Comparison of ENCODE assay signal across 18 cellular contexts in genomic region chr11:80849253-80849652, GRCh38.
A peak's percentile ranks its signal among the peaks of the same experiment; 100 is the strongest.
DNase-seq lines count a peak whose midpoint lies in the region; ATAC-seq and TF ChIP-seq lines count a peak whose summit lies in the region.
"Had no signal": no experiment of that assay in that cellular context is flagged by ENCODE, and none has a peak within 500 bp of the region (broad histone marks: within the 10 kb centered on the region; RNA-seq: fewer than 3 reads in every experiment).

No MANE protein-coding gene starts in this region.

- H3K27me3 ChIP-seq in right cardiac atrium (ENCODE audit: control insufficient read depth, insufficient read depth) = no peaks in the 10 kb centered on the region
- H3K27me3 ChIP-seq: suprapubic skin had no signal

- no peaks in the 10 kb centered on the region for H3K9me3 ChIP-seq in right cardiac atrium (ENCODE audit: control insufficient read depth, low read length)
- H3K9me3 ChIP-seq: suprapubic skin had no signal

- H3K4me3 Mint-ChIP-seq in nephron progenitor cell = no peak overlapping the region
- H3K4me3 Mint-ChIP-seq: activated naive CD4-positive, alpha-beta T cell treated with anti-CD3 and anti-CD28 coated beads, Interleukin-2, amount 10 ng/mL, durations not matched to agents 7 days and 5 days; mesothelial cell of epicardium had no signal

- H3K4me3 ChIP-seq in right cardiac atrium (ENCODE audit: low read length) = no peak overlapping the region
- H3K4me3 ChIP-seq: suprapubic skin had no signal

- DNase-seq in H4 (ENCODE audit: low spot score) (peak; percentile 4), nephron progenitor cell (no peak), cardiac septum (ENCODE audit: low spot score) (no peak), EL (no peak), right cardiac atrium (no peak), midbrain (lab: John Stamatoyannopoulos, UW) (no peak)
- DNase-seq: activated naive CD4-positive, alpha-beta T cell treated with anti-CD3 and anti-CD28 coated beads, Interleukin-2, amount 10 ng/mL, durations not matched to agents 7 days and 5 days; CD4-positive, CD25-positive, alpha-beta regulatory T cell; foreskin fibroblast; GDM1; NCI-H1092; NCI-H345; OCI-M1 had no signal

- no peaks in the 10 kb centered on the region for H3K9me3 Mint-ChIP-seq in nephron progenitor cell
- H3K9me3 Mint-ChIP-seq: mesothelial cell of epicardium had no signal

- intact Hi-C loops in cardiac septum (cut with DNase I) = no loop called here
- intact Hi-C loops in right cardiac atrium (cut with DNase I) = no loop called here

- H3K36me3 Mint-ChIP-seq in nephron progenitor cell (ENCODE audit: low read depth) = no peaks in the 10 kb centered on the region
- H3K36me3 Mint-ChIP-seq: activated naive CD4-positive, alpha-beta T cell treated with anti-CD3 and anti-CD28 coated beads, Interleukin-2, amount 10 ng/mL, durations not matched to agents 7 days and 5 days; CD4-positive, CD25-positive, alpha-beta regulatory T cell; mesothelial cell of epicardium had no signal

- no peaks in the 10 kb centered on the region for H3K4me1 ChIP-seq in right cardiac atrium (ENCODE audit: control insufficient read depth, insufficient read depth, low read length)
- H3K4me1 ChIP-seq: suprapubic skin had no signal

- TF ChIP-seq CTCF in nephron progenitor cell (IDR thresholded peaks at IDR 0.05) = no peak

- no peaks in the 10 kb centered on the region for H3K27me3 Mint-ChIP-seq in nephron progenitor cell (ENCODE audit: low read depth, poor library complexity)
- H3K27me3 Mint-ChIP-seq: activated naive CD4-positive, alpha-beta T cell treated with anti-CD3 and anti-CD28 coated beads, Interleukin-2, amount 10 ng/mL, durations not matched to agents 7 days and 5 days; CD4-positive, CD25-positive, alpha-beta regulatory T cell had no signal

- no peak overlapping the region for H3K27ac ChIP-seq in right cardiac atrium (ENCODE audit: low read length)
- H3K27ac ChIP-seq: suprapubic skin, VCaP had no signal

- H3K4me1 Mint-ChIP-seq in nephron progenitor cell = peaks cover 13% of the 10 kb centered on the region
- H3K4me1 Mint-ChIP-seq: activated naive CD4-positive, alpha-beta T cell treated with anti-CD3 and anti-CD28 coated beads, Interleukin-2, amount 10 ng/mL, durations not matched to agents 7 days and 5 days; CD4-positive, CD25-positive, alpha-beta regulatory T cell had no signal

- ATAC-seq in GM18909 (IDR thresholded peaks at IDR 0.05; ENCODE audit: poor library complexity, unreplicated experiment) = peak; percentile 61
- ATAC-seq in HG03135 (IDR thresholded peaks at IDR 0.05; ENCODE audit: unreplicated experiment) = peak; percentile 55
- no peak for ATAC-seq in right cardiac atrium

- WGBS in right cardiac atrium = 85% methylated on average over 3 of the region's 3 CpGs

- peak overlapping the region; percentile 55 for H3K27ac Mint-ChIP-seq in nephron progenitor cell
- H3K27ac Mint-ChIP-seq: activated naive CD4-positive, alpha-beta T cell treated with anti-CD3 and anti-CD28 coated beads, Interleukin-2, amount 10 ng/mL, durations not matched to agents 7 days and 5 days; CD4-positive, CD25-positive, alpha-beta regulatory T cell; mesothelial cell of epicardium had no signal

Comparison
In these comparisons a context has a peak if more than half of its experiments do, and no peak if none do; other contexts are left out.
1. ATAC-seq: peak in GM18909 (single experiment) and HG03135 (single experiment); none in right cardiac atrium (0 of 2).